ENCODE assay signal across 20 cellular contexts in genomic region chr20:17885076-17885475, GRCh38.
A peak's percentile ranks its signal among the peaks of the same experiment; 100 is the strongest.
DNase-seq lines count a peak whose midpoint lies in the region; ATAC-seq and TF ChIP-seq lines count a peak whose summit lies in the region.
"Had no signal": no experiment of that assay in that cellular context is flagged by ENCODE, and none has a peak within 500 bp of the region (broad histone marks: within the 10 kb centered on the region; RNA-seq: fewer than 3 reads in every experiment).

No MANE protein-coding gene starts in this region.

- peak overlapping the region; percentile 13 for H3K27ac ChIP-seq in left ventricle myocardium inferior (replicated peaks)

- H3K4me1 ChIP-seq in left ventricle myocardium inferior = peaks cover 30% of the 10 kb centered on the region

- H3K27me3 ChIP-seq in left ventricle myocardium inferior (ENCODE audit: low read depth) = no peaks in the 10 kb centered on the region

- peaks cover under 1% of the 10 kb centered on the region for H3K9me3 Mint-ChIP-seq in neural crest cell
- H3K9me3 Mint-ChIP-seq: CD4-positive, alpha-beta T cell had no signal

- intact Hi-C loops in left ventricle myocardium inferior (cut with micrococcal nuclease) (no loop called here), Right ventricle myocardium superior (cut with DNase I) (no loop called here)

- ATAC-seq in Right ventricle myocardium superior (ENCODE audit: poor library complexity) = no peak
- no peak for ATAC-seq in HG03442 (IDR thresholded peaks at IDR 0.05; ENCODE audit: unreplicated experiment)
- ATAC-seq in GM19397 (IDR thresholded peaks at IDR 0.05; ENCODE audit: unreplicated experiment) = no peak
- ATAC-seq in HG02870 (IDR thresholded peaks at IDR 0.05; ENCODE audit: unreplicated experiment) = no peak
- ATAC-seq: HCT116, K562 had no signal

- no peaks in the 10 kb centered on the region for H3K36me3 ChIP-seq in left ventricle myocardium inferior

- no peak for TF ChIP-seq CTCF in left ventricle myocardium inferior (IDR thresholded peaks at IDR 0.05; ENCODE audit: borderline replicate concordance)
- TF ChIP-seq CTCF in neural crest cell (conservative IDR thresholded peaks at IDR 0.05) = no peak

- peaks cover 11% of the 10 kb centered on the region for H3K9me3 ChIP-seq in left ventricle myocardium inferior (replicated peaks)

- no peak overlapping the region for H3K4me3 ChIP-seq in left ventricle myocardium inferior
- H3K4me3 ChIP-seq: K562 had no signal

- H3K4me3 Mint-ChIP-seq in neural crest cell = peak overlapping the region; percentile 30
- H3K4me3 Mint-ChIP-seq: CD4-positive, alpha-beta T cell had no signal

- H3K27ac Mint-ChIP-seq in neural crest cell (ENCODE audit: unreplicated experiment) = peak overlapping the region; percentile 25
- H3K27ac Mint-ChIP-seq: CD4-positive, alpha-beta T cell had no signal

- no peaks in the 10 kb centered on the region for H3K27me3 Mint-ChIP-seq in neural crest cell (ENCODE audit: low read depth)
- H3K27me3 Mint-ChIP-seq: CD4-positive, alpha-beta T cell had no signal

- no peak for DNase-seq in left ventricle myocardium inferior
- no peak for DNase-seq in Right ventricle myocardium superior
- DNase-seq in foreskin melanocyte = peak; percentile 58
- DNase-seq in neural crest cell (ENCODE audit: low read depth, low spot score) = no peak
- no peak for DNase-seq in mesenteric fat pad (ENCODE audit: low spot score)
- DNase-seq: 8988T; ACHN; CD4-positive, alpha-beta T cell; NCI-H1105; NCI-H146; NCI-H1930; NCI-H2107; NCI-H446; NCI-H524 treated with DMSO at 0.1 percent for 48 hours; NCI-H774 had no signal

- H3K36me3 Mint-ChIP-seq in neural crest cell (ENCODE audit: low read depth) = peaks cover 1% of the 10 kb centered on the region

- H3K4me1 Mint-ChIP-seq in neural crest cell = peaks cover 63% of the 10 kb centered on the region
